ENCODE assay signal across 1 cellular context in genomic region chr20:62201173-62202082, GRCh38.
TF ChIP-seq lines count a peak whose summit lies in the region.

No MANE protein-coding gene starts in this region.

TF ChIP-seq in HepG2, 621 proteins besides CTCF, POLR2A, EP300 and RAD21:
- peak; percentile 18 for TF ChIP-seq RBM22 (optimal IDR thresholded peaks at IDR 0.05; ENCODE audit: low read length)
- TF ChIP-seq ARNT2 (CRISPR knock-in tag; IDR thresholded peaks at IDR 0.05; ENCODE audit: low read depth): no peak
- 0 out of 2 replicates have a peak, but pooled peaks have one; percentile 23 for TF ChIP-seq ZBTB38 (CRISPR knock-in tag; IDR thresholded peaks at IDR 0.05)
- TF ChIP-seq HIVEP1 (CRISPR knock-in tag; IDR thresholded peaks at IDR 0.05): 0 out of 2 replicates have a peak, but pooled peaks have one; percentile 15
- no peak for TF ChIP-seq RNF219 (CRISPR knock-in tag; IDR thresholded peaks at IDR 0.05)
- 0 out of 2 replicates have a peak, but pooled peaks have one; percentile 25 for TF ChIP-seq DR1 (CRISPR knock-in tag; IDR thresholded peaks at IDR 0.05)
- 0 out of 2 replicates have a peak, but pooled peaks have one; percentile 28 for TF ChIP-seq KDM5B (CRISPR knock-in tag; IDR thresholded peaks at IDR 0.05; ENCODE audit: borderline replicate concordance)
- TF ChIP-seq KDM6A (CRISPR knock-in tag; IDR thresholded peaks at IDR 0.05; ENCODE audit: low read depth): no peak
- peak; percentile 66 for TF ChIP-seq AGO2 (optimal IDR thresholded peaks at IDR 0.05; ENCODE audit: low read depth, low read length)
- 0 out of 2 replicates have a peak, but pooled peaks have one; percentile 38 for TF ChIP-seq NR0B2 (CRISPR knock-in tag; IDR thresholded peaks at IDR 0.05)
